In genomic region chr11:11769362-11769761, GRCh38 we compare ENCODE assay signal across 4 cellular contexts.
"Had no signal": no experiment of that assay in that cellular context is flagged by ENCODE, and none has a peak within 500 bp of the region (broad histone marks: within the 10 kb centered on the region; RNA-seq: fewer than 3 reads in every experiment).

No MANE protein-coding gene starts in this region.

- H3K4me3 ChIP-seq: GM23338 had no signal

- ATAC-seq: GM23338 had no signal

- H3K27ac Mint-ChIP-seq: GM23338, H9 had no signal

- H3K4me3 Mint-ChIP-seq: GM23338, H9 had no signal

- H3K9me3 Mint-ChIP-seq: GM23338 had no signal

- H3K4me1 Mint-ChIP-seq: GM23338, H9 had no signal

- DNase-seq: H9, HCEC 1CT, IMR-90 had no signal
